1 cellular context compared by ENCODE assay signal in genomic region chr5:178256746-178257145, GRCh38.
TF ChIP-seq lines count a peak whose summit lies in the region.

No MANE protein-coding gene starts in this region.

TF ChIP-seq in GM23338, 12 proteins besides CTCF, POLR2A, EP300 and RAD21 (continued from another document):
- TF ChIP-seq, protein P1, sequence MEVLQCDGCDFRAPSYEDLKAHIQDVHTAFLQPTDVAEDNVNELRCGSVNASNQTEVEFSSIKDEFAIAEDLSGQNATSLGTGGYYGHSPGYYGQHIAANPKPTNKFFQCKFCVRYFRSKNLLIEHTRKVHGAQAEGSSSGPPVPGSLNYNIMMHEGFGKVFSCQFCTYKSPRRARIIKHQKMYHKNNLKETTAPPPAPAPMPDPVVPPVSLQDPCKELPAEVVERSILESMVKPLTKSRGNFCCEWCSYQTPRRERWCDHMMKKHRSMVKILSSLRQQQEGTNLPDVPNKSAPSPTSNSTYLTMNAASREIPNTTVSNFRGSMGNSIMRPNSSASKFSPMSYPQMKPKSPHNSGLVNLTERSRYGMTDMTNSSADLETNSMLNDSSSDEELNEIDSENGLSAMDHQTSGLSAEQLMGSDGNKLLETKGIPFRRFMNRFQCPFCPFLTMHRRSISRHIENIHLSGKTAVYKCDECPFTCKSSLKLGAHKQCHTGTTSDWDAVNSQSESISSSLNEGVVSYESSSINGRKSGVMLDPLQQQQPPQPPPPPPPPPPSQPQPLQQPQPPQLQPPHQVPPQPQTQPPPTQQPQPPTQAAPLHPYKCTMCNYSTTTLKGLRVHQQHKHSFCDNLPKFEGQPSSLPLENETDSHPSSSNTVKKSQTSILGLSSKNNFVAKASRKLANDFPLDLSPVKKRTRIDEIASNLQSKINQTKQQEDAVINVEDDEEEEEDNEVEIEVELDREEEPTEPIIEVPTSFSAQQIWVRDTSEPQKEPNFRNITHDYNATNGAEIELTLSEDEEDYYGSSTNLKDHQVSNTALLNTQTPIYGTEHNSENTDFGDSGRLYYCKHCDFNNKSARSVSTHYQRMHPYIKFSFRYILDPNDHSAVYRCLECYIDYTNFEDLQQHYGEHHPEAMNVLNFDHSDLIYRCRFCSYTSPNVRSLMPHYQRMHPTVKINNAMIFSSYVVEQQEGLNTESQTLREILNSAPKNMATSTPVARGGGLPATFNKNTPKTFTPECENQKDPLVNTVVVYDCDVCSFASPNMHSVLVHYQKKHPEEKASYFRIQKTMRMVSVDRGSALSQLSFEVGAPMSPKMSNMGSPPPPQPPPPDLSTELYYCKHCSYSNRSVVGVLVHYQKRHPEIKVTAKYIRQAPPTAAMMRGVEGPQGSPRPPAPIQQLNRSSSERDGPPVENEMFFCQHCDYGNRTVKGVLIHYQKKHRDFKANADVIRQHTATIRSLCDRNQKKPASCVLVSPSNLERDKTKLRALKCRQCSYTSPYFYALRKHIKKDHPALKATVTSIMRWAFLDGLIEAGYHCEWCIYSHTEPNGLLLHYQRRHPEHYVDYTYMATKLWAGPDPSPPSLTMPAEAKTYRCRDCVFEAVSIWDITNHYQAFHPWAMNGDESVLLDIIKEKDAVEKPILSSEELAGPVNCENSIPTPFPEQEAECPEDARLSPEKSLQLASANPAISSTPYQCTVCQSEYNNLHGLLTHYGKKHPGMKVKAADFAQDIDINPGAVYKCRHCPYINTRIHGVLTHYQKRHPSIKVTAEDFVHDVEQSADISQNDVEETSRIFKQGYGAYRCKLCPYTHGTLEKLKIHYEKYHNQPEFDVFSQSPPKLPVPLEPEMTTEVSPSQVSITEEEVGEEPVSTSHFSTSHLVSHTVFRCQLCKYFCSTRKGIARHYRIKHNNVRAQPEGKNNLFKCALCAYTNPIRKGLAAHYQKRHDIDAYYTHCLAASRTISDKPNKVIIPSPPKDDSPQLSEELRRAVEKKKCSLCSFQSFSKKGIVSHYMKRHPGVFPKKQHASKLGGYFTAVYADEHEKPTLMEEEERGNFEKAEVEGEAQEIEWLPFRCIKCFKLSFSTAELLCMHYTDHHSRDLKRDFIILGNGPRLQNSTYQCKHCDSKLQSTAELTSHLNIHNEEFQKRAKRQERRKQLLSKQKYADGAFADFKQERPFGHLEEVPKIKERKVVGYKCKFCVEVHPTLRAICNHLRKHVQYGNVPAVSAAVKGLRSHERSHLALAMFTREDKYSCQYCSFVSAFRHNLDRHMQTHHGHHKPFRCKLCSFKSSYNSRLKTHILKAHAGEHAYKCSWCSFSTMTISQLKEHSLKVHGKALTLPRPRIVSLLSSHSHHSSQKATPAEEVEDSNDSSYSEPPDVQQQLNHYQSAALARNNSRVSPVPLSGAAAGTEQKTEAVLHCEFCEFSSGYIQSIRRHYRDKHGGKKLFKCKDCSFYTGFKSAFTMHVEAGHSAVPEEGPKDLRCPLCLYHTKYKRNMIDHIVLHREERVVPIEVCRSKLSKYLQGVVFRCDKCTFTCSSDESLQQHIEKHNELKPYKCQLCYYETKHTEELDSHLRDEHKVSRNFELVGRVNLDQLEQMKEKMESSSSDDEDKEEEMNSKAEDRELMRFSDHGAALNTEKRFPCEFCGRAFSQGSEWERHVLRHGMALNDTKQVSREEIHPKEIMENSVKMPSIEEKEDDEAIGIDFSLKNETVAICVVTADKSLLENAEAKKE (CRISPR knock-in tag; IDR thresholded peaks at IDR 0.05) = no peak
- no peak for TF ChIP-seq EZH2phosphoT487 (IDR thresholded peaks at IDR 0.05; ENCODE audit: unreplicated experiment)
- TF ChIP-seq POLR2AphosphoS5 (IDR thresholded peaks at IDR 0.05; ENCODE audit: low read depth) = no peak
- no peak for TF ChIP-seq NANOG (IDR thresholded peaks at IDR 0.05; ENCODE audit: borderline replicate concordance)
- TF ChIP-seq STAT1 (IDR thresholded peaks at IDR 0.05; ENCODE audit: unreplicated experiment) = no peak
- TF ChIP-seq, protein P2, sequence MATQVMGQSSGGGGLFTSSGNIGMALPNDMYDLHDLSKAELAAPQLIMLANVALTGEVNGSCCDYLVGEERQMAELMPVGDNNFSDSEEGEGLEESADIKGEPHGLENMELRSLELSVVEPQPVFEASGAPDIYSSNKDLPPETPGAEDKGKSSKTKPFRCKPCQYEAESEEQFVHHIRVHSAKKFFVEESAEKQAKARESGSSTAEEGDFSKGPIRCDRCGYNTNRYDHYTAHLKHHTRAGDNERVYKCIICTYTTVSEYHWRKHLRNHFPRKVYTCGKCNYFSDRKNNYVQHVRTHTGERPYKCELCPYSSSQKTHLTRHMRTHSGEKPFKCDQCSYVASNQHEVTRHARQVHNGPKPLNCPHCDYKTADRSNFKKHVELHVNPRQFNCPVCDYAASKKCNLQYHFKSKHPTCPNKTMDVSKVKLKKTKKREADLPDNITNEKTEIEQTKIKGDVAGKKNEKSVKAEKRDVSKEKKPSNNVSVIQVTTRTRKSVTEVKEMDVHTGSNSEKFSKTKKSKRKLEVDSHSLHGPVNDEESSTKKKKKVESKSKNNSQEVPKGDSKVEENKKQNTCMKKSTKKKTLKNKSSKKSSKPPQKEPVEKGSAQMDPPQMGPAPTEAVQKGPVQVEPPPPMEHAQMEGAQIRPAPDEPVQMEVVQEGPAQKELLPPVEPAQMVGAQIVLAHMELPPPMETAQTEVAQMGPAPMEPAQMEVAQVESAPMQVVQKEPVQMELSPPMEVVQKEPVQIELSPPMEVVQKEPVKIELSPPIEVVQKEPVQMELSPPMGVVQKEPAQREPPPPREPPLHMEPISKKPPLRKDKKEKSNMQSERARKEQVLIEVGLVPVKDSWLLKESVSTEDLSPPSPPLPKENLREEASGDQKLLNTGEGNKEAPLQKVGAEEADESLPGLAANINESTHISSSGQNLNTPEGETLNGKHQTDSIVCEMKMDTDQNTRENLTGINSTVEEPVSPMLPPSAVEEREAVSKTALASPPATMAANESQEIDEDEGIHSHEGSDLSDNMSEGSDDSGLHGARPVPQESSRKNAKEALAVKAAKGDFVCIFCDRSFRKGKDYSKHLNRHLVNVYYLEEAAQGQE (IDR thresholded peaks at IDR 0.05; ENCODE audit: unreplicated experiment) = no peak
- no peak for TF ChIP-seq ZNF114 (CRISPR knock-in tag; IDR thresholded peaks at IDR 0.05)
- no peak for TF ChIP-seq EZH2 (IDR thresholded peaks at IDR 0.05; ENCODE audit: low read depth, unreplicated experiment)
